In the genomic region with DNA sequence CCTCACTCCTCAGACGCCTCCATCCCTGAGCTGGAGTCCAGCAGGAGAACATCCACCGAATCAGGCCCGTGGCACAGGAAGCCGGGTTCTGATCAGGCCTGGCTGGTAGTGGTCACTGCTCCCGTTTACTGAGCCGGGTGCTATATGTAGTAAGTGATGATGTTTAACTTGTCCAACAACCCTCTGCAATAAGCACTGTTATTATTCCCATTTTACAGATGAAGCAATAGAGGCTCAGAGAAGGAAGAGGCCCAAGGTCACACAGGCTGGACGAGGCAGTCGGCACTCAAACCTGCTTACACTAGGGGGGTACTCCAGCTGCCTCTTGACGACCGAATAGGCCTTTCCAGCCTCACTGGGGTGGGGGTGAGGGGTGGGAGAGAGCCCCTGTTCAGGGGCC, we compare ENCODE assay signal across 8 cellular contexts. TPM values are rescaled to one million over a fixed set of nuclear protein-coding genes. Genes with fewer than 3 reads are reported as not detected.
"Had no signal": no experiment of that assay in that cellular context is flagged by ENCODE, and none has a peak within 500 bp of the region (broad histone marks: within the 10 kb centered on the region; RNA-seq: fewer than 3 reads in every experiment).

No MANE protein-coding gene starts in this region.

- H3K9ac ChIP-seq: KMS-11 had no signal

- DNase-seq: IMR-90, KBM-7, KG1 had no signal

- H3K4me2 ChIP-seq: KMS-11 had no signal

- H3K27ac ChIP-seq: HL-60, KMS-11 had no signal

- FAIRE-seq: K562 had no signal

- H3K4me3 ChIP-seq: K562 had no signal

- ATAC-seq: K562 had no signal

RNA-seq across cellular contexts. Expression of gene VSTM2L, which starts 14.3 kb away (rescaled TPM):
- total RNA-seq: HT-29, K562 had no signal
- polyA plus RNA-seq: IgD-negative memory B cell, K562 had no signal
